In genomic region chr19:14042673-14043608, GRCh38 we compare ENCODE assay signal across 1 cellular context.
TF ChIP-seq lines count a peak whose summit lies in the region.

No MANE protein-coding gene starts in this region.

TF ChIP-seq in GM12878, 131 proteins besides CTCF, POLR2A, EP300 and RAD21:
- TF ChIP-seq ATF7 (IDR thresholded peaks at IDR 0.05; ENCODE audit: low read depth): peak; percentile 69
- peak in 1 of 2 experiments; percentile 72; a peak in 2 of 4 replicates for TF ChIP-seq BHLHE40 (IDR thresholded peaks at IDR 0.05; ENCODE audit: borderline replicate concordance in 1 of 2, low read depth in 2 of 2, low read length in 1 of 2)
- 0 out of 2 replicates have a peak, but pooled peaks have one; percentile 38 for TF ChIP-seq YY1 (IDR thresholded peaks at IDR 0.05; ENCODE audit: low read depth, low read length)
- TF ChIP-seq ATF2 (IDR thresholded peaks at IDR 0.05; ENCODE audit: low read length): 0 out of 2 replicates have a peak, but pooled peaks have one; percentile 22
- TF ChIP-seq RUNX3 (IDR thresholded peaks at IDR 0.05; ENCODE audit: low read length): 0 out of 2 replicates have a peak, but pooled peaks have one; percentile 13
- TF ChIP-seq NBN (IDR thresholded peaks at IDR 0.05): peak; percentile 31; the same call in 1 of the 2 replicates
- TF ChIP-seq IKZF1 (conservative IDR thresholded peaks at IDR 0.05): peak; percentile 21; the same call in 1 of the 2 replicates
- peak; percentile 64; the same call in 1 of the 2 replicates for TF ChIP-seq FOXK2 (IDR thresholded peaks at IDR 0.05)
- TF ChIP-seq SMC3 (IDR thresholded peaks at IDR 0.05; ENCODE audit: borderline replicate concordance, low read length): peak; percentile 48; the same call in 1 of the 2 replicates
